ENCODE assay signal across 11 cellular contexts in genomic region chr15:75695206-75695605, GRCh38. TPM values are rescaled to one million over a fixed set of nuclear protein-coding genes. Genes with fewer than 3 reads are reported as not detected.
DNase-seq lines count a peak whose midpoint lies in the region; ATAC-seq and TF ChIP-seq lines count a peak whose summit lies in the region.
"Had no signal": no experiment of that assay in that cellular context is flagged by ENCODE, and none has a peak within 500 bp of the region (broad histone marks: within the 10 kb centered on the region; RNA-seq: fewer than 3 reads in every experiment).

No MANE protein-coding gene starts in this region.

- POLR2A ChIA-PET in OCI-LY7 (lab: Charles Lee): interaction anchor here (0.6 kb wide), 1 partner anchor 24 kb away, joined by 5 read pairs; no protein-coding TSS in a partner anchor

- no peaks in the 10 kb centered on the region for H4K20me1 ChIP-seq in OCI-LY7 (ENCODE audit: insufficient read depth, low read length)

- no peaks in the 10 kb centered on the region for H3K9me3 Mint-ChIP-seq in stimulated activated memory B cell treated with anti-CD40 and anti-IgM and Interleukin-4, amounts not matched to agents 10 μg/mL and 1 μg/mL and 100 μg/mL, for 72 hours

- no peaks in the 10 kb centered on the region for H3K9me3 ChIP-seq in OCI-LY7 (ENCODE audit: low read length)
- H3K9me3 ChIP-seq in Peyer's patch: no peaks in the 10 kb centered on the region
- H3K9me3 ChIP-seq: lower lobe of right lung, thyroid gland had no signal

- H3K4me1 ChIP-seq in OCI-LY7 (ENCODE audit: insufficient read depth, low read length, poor library complexity, severe bottlenecking) (peaks cover 23% of the 10 kb centered on the region), foreskin keratinocyte (peaks cover 31% of the 10 kb centered on the region), Peyer's patch (peaks cover 0 to 39% (median 10%) of the 10 kb centered on the region in 4 donors)

- ATAC-seq in foreskin keratinocyte: no peak
- ATAC-seq in stimulated activated memory B cell treated with anti-CD40 and anti-IgM and Interleukin-4, amounts not matched to agents 10 μg/mL and 1 μg/mL and 100 μg/mL, for 72 hours: no peak
- ATAC-seq: activated CD4-positive, CD25-positive, alpha-beta regulatory T cell treated with anti-CD3 and anti-CD28 coated beads, Interleukin-2, amount 50 U/mL, for 24 hours had no signal

- H3K27ac Mint-ChIP-seq in stimulated activated memory B cell treated with anti-CD40 and anti-IgM and Interleukin-4, amounts not matched to agents 10 μg/mL and 1 μg/mL and 100 μg/mL, for 72 hours: peak overlapping the region; percentile 42

- no peak for TF ChIP-seq CTCF in OCI-LY7 (conservative IDR thresholded peaks at IDR 0.05; ENCODE audit: low read length)
- no peak for TF ChIP-seq CTCF in foreskin keratinocyte (conservative IDR thresholded peaks at IDR 0.05)
- TF ChIP-seq CTCF in Peyer's patch (IDR thresholded peaks at IDR 0.05): no peak

- CTCF ChIA-PET in OCI-LY7 (lab: Charles Lee; ENCODE audit: unreplicated experiment): no interaction called here

- peak overlapping the region; percentile 53 for H3K4me3 Mint-ChIP-seq in stimulated activated memory B cell treated with anti-CD40 and anti-IgM and Interleukin-4, amounts not matched to agents 10 μg/mL and 1 μg/mL and 100 μg/mL, for 72 hours

- peaks cover 26% of the 10 kb centered on the region for H3K27me3 Mint-ChIP-seq in stimulated activated memory B cell treated with anti-CD40 and anti-IgM and Interleukin-4, amounts not matched to agents 10 μg/mL and 1 μg/mL and 100 μg/mL, for 72 hours

- peaks cover 61% of the 10 kb centered on the region for H3K4me1 Mint-ChIP-seq in stimulated activated memory B cell treated with anti-CD40 and anti-IgM and Interleukin-4, amounts not matched to agents 10 μg/mL and 1 μg/mL and 100 μg/mL, for 72 hours

- H2AFZ ChIP-seq in OCI-LY7 (ENCODE audit: low read length): peak overlapping the region; percentile 51; the same call in 1 of the 2 replicates

- H3K4me2 ChIP-seq in OCI-LY7 (ENCODE audit: low read length): peak overlapping the region; percentile 35; the same call in 1 of the 2 replicates

- no peaks in the 10 kb centered on the region for H3K9me2 ChIP-seq in OCI-LY7 (ENCODE audit: insufficient read depth, low read length)

- no TSS peak for BruUV-seq in OCI-LY7 (replicated peaks; lab: Mats Ljungman, UMichigan)

- H3K27me3 ChIP-seq in foreskin keratinocyte (no peaks in the 10 kb centered on the region), Peyer's patch (no peaks in the 10 kb centered on the region)
- H3K27me3 ChIP-seq: thyroid gland had no signal

- H3K4me3 ChIP-seq in OCI-LY7 (ENCODE audit: low read depth, low read length, poor library complexity, severe bottlenecking): no peak overlapping the region
- H3K4me3 ChIP-seq in Peyer's patch: no peak overlapping the region
- H3K4me3 ChIP-seq: lower lobe of right lung, thyroid gland had no signal

- no peak for TF ChIP-seq POLR2A in Peyer's patch (IDR thresholded peaks at IDR 0.05)

- H3K27ac ChIP-seq in OCI-LY7 (ENCODE audit: low read depth, low read length, poor library complexity, severe bottlenecking): no peak overlapping the region
- H3K27ac ChIP-seq in foreskin keratinocyte: peak overlapping the region; percentile 74
- peak overlapping the region in 2 of 4 donors; percentile 33 to 80 for H3K27ac ChIP-seq in Peyer's patch
- H3K27ac ChIP-seq: lower lobe of right lung, thyroid gland had no signal

- H3K36me3 ChIP-seq in OCI-LY7 (ENCODE audit: insufficient read depth, low read length) (no peaks in the 10 kb centered on the region), Peyer's patch (no peaks in the 10 kb centered on the region)
- H3K36me3 ChIP-seq: lower lobe of right lung, thyroid gland had no signal

- no peaks in the 10 kb centered on the region for H3K36me3 Mint-ChIP-seq in stimulated activated memory B cell treated with anti-CD40 and anti-IgM and Interleukin-4, amounts not matched to agents 10 μg/mL and 1 μg/mL and 100 μg/mL, for 72 hours

- no peaks in the 10 kb centered on the region for H3K79me2 ChIP-seq in OCI-LY7 (ENCODE audit: insufficient read depth, low read depth, low read length)

- intact Hi-C loops in OCI-LY7 (cut with micrococcal nuclease; ENCODE audit: unreplicated experiment): no loop called here

- DNase-seq in NCI-H2081 (lab: John Stamatoyannopoulos, UW) (peak; percentile 10 to 54), NCI-H2081 treated with DMSO at 0.1 percent for 48 hours (lab: John Stamatoyannopoulos, UW) (no peak), OCI-LY7 (ENCODE audit: low spot score) (peak; percentile 58), foreskin keratinocyte (no peak), Peyer's patch (no peak), midbrain (lab: John Stamatoyannopoulos, UW) (no peak)
- DNase-seq in central memory CD4-positive, alpha-beta T cell: no peak
- DNase-seq: lower lobe of right lung had no signal

RNA-seq across cellular contexts. Expression of gene CSPG4, which starts 17.4 kb away (rescaled TPM):
- not detected in 2 replicates for total RNA-seq in OCI-LY7 (2014; rRNA removed; shearing (Covaris generic))
- total RNA-seq in OCI-LY7 (2022) (not detected in 2 replicates), foreskin keratinocyte (6.0 and 13.3 TPM in 2 replicates), Peyer's patch (10 to 100 TPM in 1 of 4 donors, 1 to 10 TPM in 3; 2.8 to 15.7 (median 6.3) TPM)
- polyA plus RNA-seq in foreskin keratinocyte: 2.7 and 5.1 TPM in 2 replicates

RNA-seq across cellular contexts. Expression of gene SNX33, which starts 47.5 kb away (rescaled TPM):
- total RNA-seq in OCI-LY7 (2014; rRNA removed; shearing (Covaris generic)): 0.05 and 0.09 TPM in 2 replicates
- total RNA-seq in OCI-LY7 (2022) (0.31 and 0.38 TPM in 2 replicates), foreskin keratinocyte (26.7 and 28.9 TPM in 2 replicates), Peyer's patch (10 to 100 TPM; 35.5 to 53.7 (median 49.5) TPM)
- polyA plus RNA-seq in foreskin keratinocyte: 26.2 and 28.3 TPM in 2 replicates

RNA-seq across cellular contexts. Expression of gene IMP3, which starts 55.2 kb away (rescaled TPM):
- 135 and 174 TPM in 2 replicates for total RNA-seq in OCI-LY7 (2014; rRNA removed; shearing (Covaris generic))
- 91.2 and 101 TPM in 2 replicates for total RNA-seq in OCI-LY7 (2022)
- total RNA-seq in foreskin keratinocyte: 91.3 and 101 TPM in 2 replicates
- polyA plus RNA-seq in foreskin keratinocyte: 105 and 115 TPM in 2 replicates
- total RNA-seq in Peyer's patch: 100 to 1,000 TPM in 3 of 4 donors, 10 to 100 TPM in 1; 96.8 to 133 (median 124) TPM

Comparison
In these comparisons a context has a peak if more than half of its experiments do, and no peak if none do; other contexts are left out.
1. DNase-seq: peak in NCI-H2081 (2 of 2) and OCI-LY7 (single experiment); none in NCI-H2081 treated with DMSO at 0.1 percent for 48 hours (single experiment), foreskin keratinocyte (0 of 2), central memory CD4-positive, alpha-beta T cell (single experiment), Peyer's patch (0 of 3) and midbrain (single experiment).
2. RNA of gene SNX33, which starts 47.5 kb away (total RNA-seq): 35.5 to 53.7 TPM in Peyer's patch and 26.7 to 28.9 TPM in foreskin keratinocyte; 0.05 to 0.38 TPM in OCI-LY7; every median in the first group is over 10 times any median in the second.